Comparison of ENCODE assay signal across 17 cellular contexts in the genomic region with DNA sequence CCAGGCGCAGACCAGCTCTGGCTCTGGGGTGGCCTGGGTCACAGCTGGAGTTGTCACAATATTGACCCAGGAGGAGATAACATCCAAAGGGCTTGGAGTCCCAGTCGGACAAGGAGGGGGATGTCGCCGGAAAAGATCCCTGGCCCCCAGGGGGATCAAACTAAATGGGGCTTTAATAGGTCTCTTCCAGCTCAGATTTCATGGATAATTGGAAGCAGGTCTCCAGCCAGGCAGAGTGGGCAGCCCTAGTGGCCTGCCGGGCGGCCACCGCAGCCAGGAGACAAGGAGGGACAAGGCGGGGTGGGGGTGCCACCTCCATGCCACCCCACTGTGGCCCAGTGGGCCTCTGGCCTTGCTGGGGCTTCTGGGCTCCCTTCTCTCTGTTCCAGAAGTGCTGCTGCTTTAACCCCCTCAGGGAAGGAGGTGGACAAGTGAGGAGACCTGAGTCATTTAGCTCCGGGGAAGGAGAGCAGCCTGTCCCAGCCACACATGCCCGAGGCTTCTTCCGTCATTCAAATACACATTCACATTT. TPM values are rescaled to one million over a fixed set of nuclear protein-coding genes. Genes with fewer than 3 reads are reported as not detected.
DNase-seq lines count a peak whose midpoint lies in the region; ATAC-seq and TF ChIP-seq lines count a peak whose summit lies in the region.
"Had no signal": no experiment of that assay in that cellular context is flagged by ENCODE, and none has a peak within 500 bp of the region (broad histone marks: within the 10 kb centered on the region; RNA-seq: fewer than 3 reads in every experiment).

No MANE protein-coding gene starts in this region.

- no peak overlapping the region for H2AFZ ChIP-seq in IMR-90 (replicated peaks; ENCODE audit: low read length, poor library complexity)
- H2AFZ ChIP-seq in mesenchymal stem cell (ENCODE audit: low read depth, low read length) = peak overlapping the region; percentile 36

- H2BK120ac ChIP-seq in IMR-90 (ENCODE audit: low read depth, low read length) (no peak overlapping the region), mesenchymal stem cell (ENCODE audit: low read depth, low read length) (no peak overlapping the region)

- H3K27ac ChIP-seq in IMR-90 (ENCODE audit: insufficient read depth, low read length) (no peak overlapping the region), mesenchymal stem cell (ENCODE audit: low read length, poor library complexity, severe bottlenecking) (no peak overlapping the region), psoas muscle (no peak overlapping the region)
- H3K27ac ChIP-seq: body of pancreas, dorsolateral prefrontal cortex, right atrium auricular region, VCaP had no signal

- H4K8ac ChIP-seq in IMR-90 (ENCODE audit: low read depth in 2 of 2, low read length in 2 of 2) (no peak overlapping the region), mesenchymal stem cell (ENCODE audit: low read length) (no peak overlapping the region)

- peaks cover 9% of the 10 kb centered on the region; the same call in 1 of the 2 replicates for H3K9me1 ChIP-seq in IMR-90 (ENCODE audit: insufficient read depth, low read length)

- dilution Hi-C loops in IMR-90 (cut with HindIII; ENCODE audit: low sequenced_read_pairs, unreplicated experiment) = no loop called here

- no peak overlapping the region for H3K9ac ChIP-seq in IMR-90 (ENCODE audit: low read depth, low read length)
- no peak overlapping the region for H3K9ac ChIP-seq in mesenchymal stem cell (ENCODE audit: low read length)

- no peak overlapping the region for H3K4me2 ChIP-seq in IMR-90 (ENCODE audit: low read depth, low read length)
- H3K4me2 ChIP-seq in mesenchymal stem cell (ENCODE audit: low read length, poor library complexity, severe bottlenecking) = no peak overlapping the region

- H2BK15ac ChIP-seq in IMR-90 (ENCODE audit: low read depth, low read length) (no peak overlapping the region), mesenchymal stem cell (ENCODE audit: low read depth, poor library complexity, severe bottlenecking) (peak overlapping the region; percentile 8)

- no peak overlapping the region for H2AK5ac ChIP-seq in IMR-90 (ENCODE audit: low read depth, low read length)
- peak overlapping the region; percentile 20 for H2AK5ac ChIP-seq in mesenchymal stem cell (ENCODE audit: low read length, severe bottlenecking)

- peaks cover 2% of the 10 kb centered on the region; the same call in 1 of the 2 replicates for H3K27me3 ChIP-seq in IMR-90 (ENCODE audit: control insufficient read depth, insufficient read depth, low read length)
- no peaks in the 10 kb centered on the region for H3K27me3 ChIP-seq in mesenchymal stem cell (ENCODE audit: control insufficient read depth in 1 of 2, insufficient read depth in 1 of 2, low read length in 2 of 2)
- no peaks in the 10 kb centered on the region for H3K27me3 ChIP-seq in psoas muscle (ENCODE audit: insufficient read depth in 3 of 3, low read length in 2 of 3)
- H3K27me3 ChIP-seq: body of pancreas, dorsolateral prefrontal cortex, right atrium auricular region had no signal

- no peak overlapping the region for H4K91ac ChIP-seq in IMR-90 (ENCODE audit: insufficient read depth, low read depth, low read length)
- peak overlapping the region; percentile 54 for H4K91ac ChIP-seq in mesenchymal stem cell (ENCODE audit: low read length)

- in situ Hi-C loops in IMR-90 (cut with MboI; ENCODE audit: low sequenced_read_pairs) = no loop called here

- ATAC-seq in IMR-90 (ENCODE audit: low read depth) (no peak), SK-N-SH treated with all-trans-retinoic acid at 6 μM for 48 hours (peak; percentile 26; the same call in 2 of the 3 replicates), Right ventricle myocardium superior (ENCODE audit: poor library complexity) (no peak), psoas muscle (no peak)
- ATAC-seq: body of pancreas had no signal

- H4K20me1 ChIP-seq in IMR-90 (ENCODE audit: insufficient read depth, low read length) = no peaks in the 10 kb centered on the region

- no peak for TF ChIP-seq POLR2A in IMR-90 (IDR thresholded peaks at IDR 0.05; ENCODE audit: low read depth, low read length)

- H3K4me3 ChIP-seq in IMR-90 (ENCODE audit: insufficient read depth, low read depth, low read length) (no peak overlapping the region), mesenchymal stem cell (ENCODE audit: insufficient read depth in 1 of 2, low read depth in 1 of 2, low read length in 2 of 2) (no peak overlapping the region), psoas muscle (no peak overlapping the region)
- H3K4me3 ChIP-seq: body of pancreas, dorsolateral prefrontal cortex, lung, right atrium auricular region had no signal

- H3K23ac ChIP-seq in IMR-90 (ENCODE audit: low read depth, low read length) = no peak overlapping the region
- H3K23ac ChIP-seq in mesenchymal stem cell (ENCODE audit: low read length in 2 of 2) = no peak overlapping the region

- DNase-seq in AG20443 (ENCODE audit: low spot score) (peak; percentile 31), IMR-90 (no peak), mesenchymal stem cell (peak; percentile 45), NCI-H82 (lab: John Stamatoyannopoulos, UW) (no peak), Right ventricle myocardium superior (no peak), psoas muscle (no peak), cortex of kidney (lab: John Stamatoyannopoulos, UW) (no peak)
- DNase-seq: ACHN; activated naive CD4-positive, alpha-beta T cell treated with anti-CD3 and anti-CD28 coated beads for 36 hours; body of pancreas; NCI-H2107; stimulated activated CD4-positive, alpha-beta T cell treated with anti-CD3 and anti-CD28 coated beads, Interleukin-1b, Interleukin-23, amount 100 ng/mL, for 48 hours had no signal

- no peaks in the 10 kb centered on the region for H3K36me3 ChIP-seq in IMR-90 (ENCODE audit: control insufficient read depth, insufficient read depth, low read length)
- H3K36me3 ChIP-seq in mesenchymal stem cell (ENCODE audit: control insufficient read depth in 1 of 2, insufficient read depth in 2 of 2, low read depth in 1 of 2, low read length in 2 of 2) = no peaks in the 10 kb centered on the region
- no peaks in the 10 kb centered on the region for H3K36me3 ChIP-seq in psoas muscle (ENCODE audit: insufficient read depth in 1 of 2, low read depth in 1 of 2)
- H3K36me3 ChIP-seq: right atrium auricular region had no signal

- H3K79me1 ChIP-seq in IMR-90 (ENCODE audit: low read depth in 1 of 2, low read length in 2 of 2) = no peaks in the 10 kb centered on the region
- no peaks in the 10 kb centered on the region for H3K79me1 ChIP-seq in mesenchymal stem cell (replicated peaks; ENCODE audit: low read length, poor library complexity, severe bottlenecking)

- WGBS in IMR-90 (ENCODE audit: extremely low coverage in 2 of 2, insufficient read length in 1 of 2), 2 experiments = 35% methylated on average over 3 of the region's 11 CpGs; no CpG with 5 or more reads in 1 of the 2 experiments
- WGBS in mesenchymal stem cell = 49% methylated on average over 11 of the region's 11 CpGs
- 67 to 82% (median 68%) methylated on average over 11 of the region's 11 CpGs for WGBS in psoas muscle, 3 donors

- BruUV-seq in IMR-90 (replicated peaks; lab: Mats Ljungman, UMichigan) = no TSS peak

- H2AK9ac ChIP-seq in IMR-90 (replicated peaks; ENCODE audit: low read depth, low read length, poor library complexity) = peak overlapping the region; percentile 25

- intact Hi-C loops in IMR-90 (cut with micrococcal nuclease) = no loop called here
- intact Hi-C loops in Right ventricle myocardium superior (cut with DNase I) = no loop called here
- intact Hi-C loops in psoas muscle (cut with DNase I) = no loop called here

- H2BK20ac ChIP-seq in IMR-90 (ENCODE audit: low read depth, low read length) = no peak overlapping the region

- no peak overlapping the region for H3K4ac ChIP-seq in IMR-90 (ENCODE audit: low read depth, low read length)
- H3K4ac ChIP-seq in mesenchymal stem cell (ENCODE audit: low read depth in 1 of 2, low read length in 2 of 2) = no peak overlapping the region

- H4K5ac ChIP-seq in IMR-90 (ENCODE audit: low read depth, low read length) = no peak overlapping the region

- CTCF ChIA-PET in IMR-90 (lab: Yijun Ruan, JAX) = no interaction called here

- no peaks in the 10 kb centered on the region for H3K9me3 ChIP-seq in IMR-90 (ENCODE audit: control insufficient read depth, insufficient read depth, low read length)
- H3K9me3 ChIP-seq in mesenchymal stem cell (ENCODE audit: control insufficient read depth, low read length) = no peaks in the 10 kb centered on the region
- no peaks in the 10 kb centered on the region for H3K9me3 ChIP-seq in psoas muscle
- H3K9me3 ChIP-seq: body of pancreas, right atrium auricular region had no signal

- no peak for TF ChIP-seq RAD21 in IMR-90 (IDR thresholded peaks at IDR 0.05; ENCODE audit: low read length)

- H3K4me1 ChIP-seq in IMR-90 (ENCODE audit: control insufficient read depth, insufficient read depth, low read length) (peaks cover 15% of the 10 kb centered on the region), mesenchymal stem cell (ENCODE audit: control insufficient read depth, insufficient read depth, low read depth, low read length) (peaks cover 52% of the 10 kb centered on the region), psoas muscle (peaks cover 60% of the 10 kb centered on the region)
- H3K4me1 ChIP-seq: body of pancreas had no signal

- H2BK5ac ChIP-seq in IMR-90 (ENCODE audit: low read depth, low read length, poor library complexity, severe bottlenecking) = no peak overlapping the region
- no peak overlapping the region for H2BK5ac ChIP-seq in mesenchymal stem cell (ENCODE audit: low read depth, low read length, poor library complexity, severe bottlenecking)

- H2BK12ac ChIP-seq in mesenchymal stem cell (ENCODE audit: low read length in 2 of 2) = no peak overlapping the region

- H3K18ac ChIP-seq in IMR-90 (ENCODE audit: low read depth, low read length) (no peak overlapping the region), mesenchymal stem cell (ENCODE audit: low read depth in 1 of 2, low read length in 2 of 2) (no peak overlapping the region)

- TF ChIP-seq CTCF in IMR-90 (conservative IDR thresholded peaks at IDR 0.05; ENCODE audit: low read depth, low read length) (no peak), psoas muscle (IDR thresholded peaks at IDR 0.05) (no peak)

- POLR2A ChIA-PET in IMR-90 (lab: Charles Lee; ENCODE audit: unreplicated experiment) = interaction anchor here (0.6 kb wide), 1 partner anchor 13 kb away, joined by 3 read pairs; no protein-coding TSS in a partner anchor

- H3K14ac ChIP-seq in IMR-90 (replicated peaks; ENCODE audit: low read depth, low read length) (no peak overlapping the region), mesenchymal stem cell (ENCODE audit: low read length in 2 of 2) (no peak overlapping the region)

- no peak overlapping the region for H3K56ac ChIP-seq in IMR-90 (ENCODE audit: extremely low read depth, insufficient read depth, low read length)

RNA-seq across cellular contexts. Expression of a gene that starts 23.1 kb away (rescaled TPM):
- 0.28 and 0.36 TPM in 2 replicates for total RNA-seq in IMR-90 (2012; rRNA removed)
- polyA plus RNA-seq in IMR-90 (2012; rRNA removed) = 0.39 and 0.42 TPM in 2 replicates
- 0.21 and 1.0 TPM in 2 replicates for polyA plus RNA-seq in IMR-90 (2012; cell fraction: cytosol; rRNA removed)
- 0.28 and 0.52 TPM in 2 replicates for polyA plus RNA-seq in IMR-90 (2012; cell fraction: nucleus; rRNA removed; ENCODE audit: low replicate concordance)
- polyA plus RNA-seq in mesenchymal stem cell (2013, experiment 1 of 2) = 6.4 TPM
- polyA plus RNA-seq in mesenchymal stem cell (2013, experiment 2 of 2) = 6.8 TPM
- total RNA-seq in Right ventricle myocardium superior = 5.1 TPM
- 1 to 10 TPM; 4.1 to 9.8 (median 8.1) TPM for total RNA-seq in psoas muscle
- 1 to 10 TPM; 2.5 to 9.2 (median 2.6) TPM for polyA plus RNA-seq in psoas muscle

RNA-seq across cellular contexts. Expression of a gene that starts 24.2 kb away (rescaled TPM):
- total RNA-seq in IMR-90 (2012; rRNA removed) = 69.4 and 70.1 TPM in 2 replicates
- 63.6 and 73.9 TPM in 2 replicates for polyA plus RNA-seq in IMR-90 (2012; rRNA removed)
- polyA plus RNA-seq in IMR-90 (2012; cell fraction: cytosol; rRNA removed) = 54.6 and 57.1 TPM in 2 replicates
- 33.1 and 55.7 TPM in 2 replicates for polyA plus RNA-seq in IMR-90 (2012; cell fraction: nucleus; rRNA removed; ENCODE audit: low replicate concordance)
- polyA plus RNA-seq in mesenchymal stem cell (2013, experiment 1 of 2) = 35.8 TPM
- 30.3 TPM for polyA plus RNA-seq in mesenchymal stem cell (2013, experiment 2 of 2)
- total RNA-seq in Right ventricle myocardium superior = 29.5 TPM
- total RNA-seq in psoas muscle = 10 to 100 TPM; 44.5 to 68.9 (median 54.6) TPM
- polyA plus RNA-seq in psoas muscle = 10 to 100 TPM; 64.4 to 91.9 (median 74.8) TPM

RNA-seq across cellular contexts. Expression of a gene that starts 55.4 kb away (rescaled TPM):
- 0.72 and 1.1 TPM in 2 replicates for total RNA-seq in IMR-90 (2012; rRNA removed)
- 1.2 and 1.7 TPM in 2 replicates for polyA plus RNA-seq in IMR-90 (2012; rRNA removed)
- polyA plus RNA-seq in IMR-90 (2012; cell fraction: cytosol; rRNA removed) = 0.44 and 0.67 TPM in 2 replicates
- polyA plus RNA-seq in IMR-90 (2012; cell fraction: nucleus; rRNA removed; ENCODE audit: low replicate concordance) = 3.6 and 5.3 TPM in 2 replicates
- 0.41 TPM for polyA plus RNA-seq in mesenchymal stem cell (2013, experiment 1 of 2)
- 0.52 TPM for polyA plus RNA-seq in mesenchymal stem cell (2013, experiment 2 of 2)
- total RNA-seq in Right ventricle myocardium superior = 16.8 TPM
- 10 to 100 TPM; 23.0 to 34.1 (median 28.1) TPM for total RNA-seq in psoas muscle
- 10 to 100 TPM in 2 of 3 donors, 1 to 10 TPM in 1; 9.4 to 25.6 (median 11.1) TPM for polyA plus RNA-seq in psoas muscle

Comparison
In these comparisons a context has a peak if more than half of its experiments do, and no peak if none do; other contexts are left out.
1. DNase-seq: peak in AG20443 (single experiment) and mesenchymal stem cell (single experiment); none in IMR-90 (single experiment), NCI-H82 (single experiment), Right ventricle myocardium superior (single experiment), psoas muscle (0 of 2) and cortex of kidney (single experiment).